ENCODE assay signal across 18 cellular contexts in genomic region chr9:92666912-92667532, GRCh38. TPM values are rescaled to one million over a fixed set of nuclear protein-coding genes. Genes with fewer than 3 reads are reported as not detected.
DNase-seq lines count a peak whose midpoint lies in the region; ATAC-seq, FAIRE-seq and TF ChIP-seq lines count a peak whose summit lies in the region.
"Had no signal": no experiment of that assay in that cellular context is flagged by ENCODE, and none has a peak within 500 bp of the region (broad histone marks: within the 10 kb centered on the region; RNA-seq: fewer than 3 reads in every experiment).

No MANE protein-coding gene starts in this region.

- no peak overlapping the region for H3K4me2 ChIP-seq in astrocyte (ENCODE audit: low read length)
- H3K4me2 ChIP-seq: GM23338 had no signal

- DNase-seq in stimulated activated naive CD8-positive, alpha-beta T cell treated with anti-CD3 and anti-CD28 coated beads, Interleukin-15, Interleukin-2, amounts not matched to agents 100 U/mL and 50 U/mL, for 24 hours, result no peak
- DNase-seq in astrocyte (ENCODE audit: low read depth) (no peak), NCI-H2227 treated with DMSO at 0.1 percent for 48 hours (lab: John Stamatoyannopoulos, UW) (no peak), GDM1 (lab: John Stamatoyannopoulos, UW) (no peak), NCI-H526 treated with DMSO at 0.1 percent for 48 hours (lab: John Stamatoyannopoulos, UW) (no peak)
- DNase-seq in naive thymus-derived CD8-positive, alpha-beta T cell, result no peak
- DNase-seq: cerebellar nuclear complex; foreskin keratinocyte; NCI-H187; NCI-H510A; stimulated activated CD4-positive, alpha-beta T cell treated with anti-CD3 and anti-CD28 coated beads, Interleukin-12 subunit alpha, Interleukin-12 subunit beta, amount 100 ng/mL, for 4 hours had no signal

- peaks cover 25% of the 10 kb centered on the region for H3K4me1 ChIP-seq in astrocyte (ENCODE audit: insufficient read depth, low read length)

- POLR2A ChIA-PET in naive thymus-derived CD8-positive, alpha-beta T cell (lab: Charles Lee), result no interaction called here

- H3K9me3 Mint-ChIP-seq in stimulated activated naive CD8-positive, alpha-beta T cell treated with anti-CD3 and anti-CD28 coated beads, Interleukin-15, Interleukin-2, amounts not matched to agents 100 ng/mL and 50 ng/mL, for 24 hours, result no peaks in the 10 kb centered on the region
- no peaks in the 10 kb centered on the region for H3K9me3 Mint-ChIP-seq in astrocyte (ENCODE audit: unreplicated experiment)
- no peaks in the 10 kb centered on the region for H3K9me3 Mint-ChIP-seq in naive thymus-derived CD8-positive, alpha-beta T cell
- H3K9me3 Mint-ChIP-seq: GM23338 had no signal

- no peaks in the 10 kb centered on the region for H3K9me3 ChIP-seq in astrocyte (ENCODE audit: insufficient read depth, low read depth, low read length)
- H3K9me3 ChIP-seq: adrenal gland, SJSA1 had no signal

- FAIRE-seq in astrocyte (lab: Jason Lieb, UNC), result no peak
- FAIRE-seq: D721Med, GM12892 had no signal

- H3K27ac ChIP-seq in astrocyte (ENCODE audit: low read depth, low read length), result no peak overlapping the region
- H3K27ac ChIP-seq: foreskin keratinocyte, SJSA1 had no signal

- H3K27ac Mint-ChIP-seq in stimulated activated naive CD8-positive, alpha-beta T cell treated with anti-CD3 and anti-CD28 coated beads, Interleukin-15, Interleukin-2, amounts not matched to agents 100 ng/mL and 50 ng/mL, for 24 hours, result peak overlapping the region; percentile 28
- H3K27ac Mint-ChIP-seq in astrocyte (ENCODE audit: unreplicated experiment), result no peak overlapping the region
- H3K27ac Mint-ChIP-seq in naive thymus-derived CD8-positive, alpha-beta T cell, result peak overlapping the region in 9 of 10 donors; percentile 2 to 83 (median 75)
- H3K27ac Mint-ChIP-seq: GM23338 had no signal

- H3K4me3 Mint-ChIP-seq in stimulated activated naive CD8-positive, alpha-beta T cell treated with anti-CD3 and anti-CD28 coated beads, Interleukin-15, Interleukin-2, amounts not matched to agents 100 ng/mL and 50 ng/mL, for 24 hours, result no peak overlapping the region
- peak overlapping the region; percentile 57 for H3K4me3 Mint-ChIP-seq in astrocyte (ENCODE audit: unreplicated experiment)
- peak overlapping the region in 4 of 10 donors; percentile 10 to 36 (median 20) for H3K4me3 Mint-ChIP-seq in naive thymus-derived CD8-positive, alpha-beta T cell
- H3K4me3 Mint-ChIP-seq: GM23338 had no signal

- H2AFZ ChIP-seq in astrocyte (ENCODE audit: low read depth, low read length), result no peak overlapping the region
- H2AFZ ChIP-seq: GM23338 had no signal

- no peaks in the 10 kb centered on the region for H3K36me3 ChIP-seq in astrocyte (ENCODE audit: insufficient read depth, low read length)
- H3K36me3 ChIP-seq: adrenal gland had no signal

- ATAC-seq in stimulated activated naive CD8-positive, alpha-beta T cell treated with anti-CD3 and anti-CD28 coated beads, Interleukin-15, Interleukin-2, amounts not matched to agents 100 U/mL and 50 U/mL, for 24 hours, result no peak
- ATAC-seq in naive thymus-derived CD8-positive, alpha-beta T cell, result no peak
- ATAC-seq in HG02852 (IDR thresholded peaks at IDR 0.05; ENCODE audit: unreplicated experiment), result no peak
- ATAC-seq: foreskin keratinocyte, GM23338 had no signal

- H3K79me2 ChIP-seq in astrocyte (ENCODE audit: insufficient read depth, low read length), result peaks cover 84% of the 10 kb centered on the region

- no peaks in the 10 kb centered on the region for H3K27me3 Mint-ChIP-seq in stimulated activated naive CD8-positive, alpha-beta T cell treated with anti-CD3 and anti-CD28 coated beads, Interleukin-15, Interleukin-2, amounts not matched to agents 100 ng/mL and 50 ng/mL, for 24 hours
- H3K27me3 Mint-ChIP-seq in astrocyte (ENCODE audit: low read depth, unreplicated experiment), result no peaks in the 10 kb centered on the region
- H3K27me3 Mint-ChIP-seq in naive thymus-derived CD8-positive, alpha-beta T cell, result no peaks in the 10 kb centered on the region

- TF ChIP-seq CTCF in astrocyte (IDR thresholded peaks at IDR 0.05; ENCODE audit: insufficient read depth, low read depth, low read length), result no peak

- H3K4me3 ChIP-seq in astrocyte (ENCODE audit: insufficient read depth, low read depth, low read length), result no peak overlapping the region
- H3K4me3 ChIP-seq: adrenal gland, GM23338, SJSA1 had no signal

- no peaks in the 10 kb centered on the region for H3K27me3 ChIP-seq in astrocyte (ENCODE audit: insufficient read depth, low read length)
- H3K27me3 ChIP-seq: adrenal gland, foreskin keratinocyte, SJSA1 had no signal

- peaks cover 56% of the 10 kb centered on the region for H3K4me1 Mint-ChIP-seq in stimulated activated naive CD8-positive, alpha-beta T cell treated with anti-CD3 and anti-CD28 coated beads, Interleukin-15, Interleukin-2, amounts not matched to agents 100 ng/mL and 50 ng/mL, for 24 hours (ENCODE audit: low read depth)
- peaks cover 29% of the 10 kb centered on the region for H3K4me1 Mint-ChIP-seq in astrocyte (ENCODE audit: low read depth, unreplicated experiment)
- H3K4me1 Mint-ChIP-seq in naive thymus-derived CD8-positive, alpha-beta T cell, result peaks cover 25 to 70% (median 61%) of the 10 kb centered on the region in 4 donors

- no peak overlapping the region for H3K9ac ChIP-seq in astrocyte (ENCODE audit: low read length)

- peaks cover 60% of the 10 kb centered on the region for H4K20me1 ChIP-seq in astrocyte (ENCODE audit: insufficient read depth, low read length)

- H3K36me3 Mint-ChIP-seq in stimulated activated naive CD8-positive, alpha-beta T cell treated with anti-CD3 and anti-CD28 coated beads, Interleukin-15, Interleukin-2, amounts not matched to agents 100 ng/mL and 50 ng/mL, for 24 hours (ENCODE audit: low read depth), result peaks cover 40% of the 10 kb centered on the region
- peaks cover 3% of the 10 kb centered on the region for H3K36me3 Mint-ChIP-seq in astrocyte (ENCODE audit: low read depth, unreplicated experiment)
- H3K36me3 Mint-ChIP-seq in naive thymus-derived CD8-positive, alpha-beta T cell, result peaks cover 0 to 16% (median 0%) of the 10 kb centered on the region in 3 donors

RNA-seq across cellular contexts. Expression of gene IPPK, which starts 2.9 kb away (rescaled TPM):
- 11.3 and 14.1 TPM in 2 replicates for total RNA-seq in astrocyte
- 1 to 10 TPM; 8.6 to 9.3 TPM for total RNA-seq in naive thymus-derived CD8-positive, alpha-beta T cell
- polyA plus RNA-seq in naive thymus-derived CD8-positive, alpha-beta T cell, result 1 to 10 TPM; 4.4 to 8.5 (median 5.1) TPM
